In genomic region chr6:27251672-27252251, GRCh38 we compare ENCODE assay signal across 1 cellular context.
TF ChIP-seq lines count a peak whose summit lies in the region.

No MANE protein-coding gene starts in this region.

TF ChIP-seq in K562, 482 proteins besides CTCF, POLR2A, EP300 and RAD21 (continued from another document and continues in another):
- TF ChIP-seq ZNF644 (tag; IDR thresholded peaks at IDR 0.05; ENCODE audit: low read depth) (no peak), NR2C2 (CRISPR knock-in tag; IDR thresholded peaks at IDR 0.05) (no peak; the same call in 1 of the 2 replicates), NR2C2 (tag; IDR thresholded peaks at IDR 0.05) (no peak), ATF2 (CRISPR knock-in tag; IDR thresholded peaks at IDR 0.05) (no peak), ZNF507 (tag; conservative IDR thresholded peaks at IDR 0.05) (no peak), UBTF (IDR thresholded peaks at IDR 0.05; ENCODE audit: borderline replicate concordance in 1 of 2, low read depth in 2 of 2, low read length in 2 of 2) (peak; percentile 84 to 96; a peak in 1 of 4 replicates), SMARCE1 (IDR thresholded peaks at IDR 0.05) (peak; percentile 43; the same call in 1 of the 2 replicates), WHSC1 (IDR thresholded peaks at IDR 0.05; ENCODE audit: low read length) (no peak), ZNF232 (CRISPR knock-in tag; IDR thresholded peaks at IDR 0.05) (no peak), MYC (IDR thresholded peaks at IDR 0.05; ENCODE audit: low read depth, low read length) (peak; percentile 67; the same call in 1 of the 2 replicates), MYC (CRISPR knock-in tag; IDR thresholded peaks at IDR 0.05; ENCODE audit: borderline replicate concordance, low read depth) (peak; percentile 30; the same call in 1 of the 2 replicates), ZBTB8A (IDR thresholded peaks at IDR 0.05; ENCODE audit: partially characterized antibody) (no peak), PRPF4 (IDR thresholded peaks at IDR 0.05; ENCODE audit: insufficient read depth, low read depth, low read length, poor library complexity, severe bottlenecking) (no peak), NR3C1 (CRISPR knock-in tag; IDR thresholded peaks at IDR 0.05) (no peak), KLF13 (tag; IDR thresholded peaks at IDR 0.05; ENCODE audit: borderline replicate concordance, low read depth) (peak; percentile 38; the same call in 1 of the 2 replicates), ZNF175 (CRISPR knock-in tag; IDR thresholded peaks at IDR 0.05; ENCODE audit: low read depth) (no peak), SMARCB1 (IDR thresholded peaks at IDR 0.05; ENCODE audit: insufficient read length, low read depth) (no peak), TAL1 (IDR thresholded peaks at IDR 0.05) (no peak), NR2F6 (CRISPR knock-in tag; IDR thresholded peaks at IDR 0.05) (no peak), ARID4B (CRISPR knock-in tag; IDR thresholded peaks at IDR 0.05) (no peak), CHD4 (IDR thresholded peaks at IDR 0.05; ENCODE audit: insufficient read depth, insufficient replicate concordance, low read depth, low read length, poor library complexity, severe bottlenecking) (peak; percentile 99), PHF8 (IDR thresholded peaks at IDR 0.05; ENCODE audit: borderline replicate concordance, low read length) (peak; percentile 75; the same call in 1 of the 2 replicates), MAX (CRISPR knock-in tag; IDR thresholded peaks at IDR 0.05) (peak; percentile 68; the same call in 1 of the 2 replicates), THAP12 (CRISPR knock-in tag; IDR thresholded peaks at IDR 0.05) (peak; percentile 91), STAG1 (CRISPR knock-in tag; IDR thresholded peaks at IDR 0.05; ENCODE audit: borderline replicate concordance) (no peak), RB1 (IDR thresholded peaks at IDR 0.05; ENCODE audit: low read depth) (peak; percentile 91), HMGN3 (IDR thresholded peaks at IDR 0.05; ENCODE audit: borderline replicate concordance, extremely low read depth, insufficient read length, low read depth, low read length) (peak; percentile 90), ZNF197 (CRISPR knock-in tag; IDR thresholded peaks at IDR 0.05; ENCODE audit: low read depth) (no peak), ZBTB12 (CRISPR knock-in tag; IDR thresholded peaks at IDR 0.05) (0 out of 2 replicates have a peak, but pooled peaks have one; percentile 23), PML (IDR thresholded peaks at IDR 0.05; ENCODE audit: low read length) (no peak), EZH2 (IDR thresholded peaks at IDR 0.05; ENCODE audit: borderline replicate concordance, low read depth, low read length) (no peak), SMARCA5 (IDR thresholded peaks at IDR 0.05) (peak; percentile 94), POLR3G (IDR thresholded peaks at IDR 0.05; ENCODE audit: extremely low read depth, insufficient read length, insufficient replicate concordance) (no peak), MBD2 (IDR thresholded peaks at IDR 0.05; ENCODE audit: borderline replicate concordance, low read depth) (no peak; the same call in 1 of the 2 replicates), ZNF75A (CRISPR knock-in tag; IDR thresholded peaks at IDR 0.05) (no peak), ZNF512 (tag; IDR thresholded peaks at IDR 0.05) (no peak), CLOCK (CRISPR knock-in tag; IDR thresholded peaks at IDR 0.05; ENCODE audit: borderline replicate concordance) (no peak), SPI1 (IDR thresholded peaks at IDR 0.05; ENCODE audit: borderline replicate concordance, low read depth, low read length) (peak; percentile 1; the same call in 1 of the 2 replicates), LARP7 (IDR thresholded peaks at IDR 0.05) (no peak), RBM17 (IDR thresholded peaks at IDR 0.05; ENCODE audit: borderline replicate concordance, low read depth, low read length) (no peak), ZNF282 (CRISPR knock-in tag; IDR thresholded peaks at IDR 0.05) (no peak), POLR2G (IDR thresholded peaks at IDR 0.05; ENCODE audit: low read depth, low read length) (peak; percentile 91), TEAD4 (IDR thresholded peaks at IDR 0.05; ENCODE audit: low read length) (no peak; the same call in 1 of the 2 replicates), TEAD4 (CRISPR knock-in tag; IDR thresholded peaks at IDR 0.05; ENCODE audit: borderline replicate concordance) (no peak), TEAD2 (tag; IDR thresholded peaks at IDR 0.05) (no peak), HBP1 (CRISPR knock-in tag; IDR thresholded peaks at IDR 0.05) (no peak), HLTF (IDR thresholded peaks at IDR 0.05) (peak; percentile 66; the same call in 1 of the 2 replicates), TEAD1 (CRISPR knock-in tag; IDR thresholded peaks at IDR 0.05) (no peak; a peak in 1 of 4 replicates)
